In genomic region chr6:33276581-33276863, GRCh38 we compare ENCODE assay signal across 8 cellular contexts.
DNase-seq lines count a peak whose midpoint lies in the region; ATAC-seq and TF ChIP-seq lines count a peak whose summit lies in the region.

No MANE protein-coding gene starts in this region.

- no peak for TF ChIP-seq CTCF in 22Rv1 (IDR thresholded peaks at IDR 0.05)

- H3K36me3 Mint-ChIP-seq in central memory CD8-positive, alpha-beta T cell (ENCODE audit: insufficient read depth), result peaks cover 50% of the 10 kb centered on the region

- no peaks in the 10 kb centered on the region for H3K27me3 Mint-ChIP-seq in central memory CD8-positive, alpha-beta T cell

- H3K4me1 ChIP-seq in HUES48 (ENCODE audit: control insufficient read depth, insufficient read depth, low read length), result peaks cover 28% of the 10 kb centered on the region
- H3K4me1 ChIP-seq in muscle layer of colon (ENCODE audit: insufficient read depth, low read length), result peaks cover 48% of the 10 kb centered on the region

- peak overlapping the region; percentile 93 for H3K27ac ChIP-seq in 22Rv1
- peak overlapping the region; percentile 98 for H3K27ac ChIP-seq in HUES48 (ENCODE audit: low read depth, low read length)
- peak overlapping the region; percentile 96 for H3K27ac ChIP-seq in muscle layer of colon (ENCODE audit: low read depth, low read length)

- H3K9ac ChIP-seq in HUES48 (ENCODE audit: low read depth, low read length) (peak overlapping the region; percentile 71), muscle layer of colon (ENCODE audit: low read length) (peak overlapping the region; percentile 45)

- H3K36me3 ChIP-seq in HUES48 (ENCODE audit: control insufficient read depth, insufficient read depth, low read length) (peaks cover 70% of the 10 kb centered on the region), muscle layer of colon (ENCODE audit: insufficient read depth, low read length) (peaks cover 41% of the 10 kb centered on the region)

- no peak for ATAC-seq in central memory CD8-positive, alpha-beta T cell (replicated peaks; ENCODE audit: extremely low read depth, poor library complexity, severe bottlenecking)
- no peak for ATAC-seq in HG02885 (IDR thresholded peaks at IDR 0.05; ENCODE audit: poor library complexity, unreplicated experiment)
- no peak for ATAC-seq in HG02973 (IDR thresholded peaks at IDR 0.05; ENCODE audit: unreplicated experiment)

- H3K4me3 ChIP-seq in HUES48 (ENCODE audit: low read depth, low read length) (peak overlapping the region; percentile 99), muscle layer of colon (ENCODE audit: low read depth in 1 of 2, low read length in 2 of 2) (peak overlapping the region; percentile 57 to 69)

- H3K4me3 Mint-ChIP-seq in central memory CD8-positive, alpha-beta T cell, result peak overlapping the region; percentile 86

- no peaks in the 10 kb centered on the region for H3K9me3 Mint-ChIP-seq in central memory CD8-positive, alpha-beta T cell

- H3K27me3 ChIP-seq in HUES48 (ENCODE audit: control insufficient read depth, insufficient read depth, low read length), result no peaks in the 10 kb centered on the region
- no peaks in the 10 kb centered on the region for H3K27me3 ChIP-seq in muscle layer of colon (ENCODE audit: control insufficient read depth in 1 of 2, insufficient read depth in 2 of 2, low read length in 2 of 2)

- DNase-seq in central memory CD8-positive, alpha-beta T cell (ENCODE audit: low spot score in 2 of 2), result no peak
- DNase-seq in KG1 (lab: John Stamatoyannopoulos, UW) (no peak), MV-4-11 (lab: John Stamatoyannopoulos, UW) (no peak)

- H3K27ac Mint-ChIP-seq in central memory CD8-positive, alpha-beta T cell (ENCODE audit: low read depth), result peak overlapping the region; percentile 92

- H3K9me3 ChIP-seq in HUES48 (ENCODE audit: control insufficient read depth, insufficient read depth, low read length) (no peaks in the 10 kb centered on the region), muscle layer of colon (ENCODE audit: low read length) (no peaks in the 10 kb centered on the region)

- peaks cover 73% of the 10 kb centered on the region for H3K4me1 Mint-ChIP-seq in central memory CD8-positive, alpha-beta T cell
